Comparison of ENCODE assay signal across 17 cellular contexts in genomic region chr1:175182347-175182746, GRCh38.
"Had no signal": no experiment of that assay in that cellular context is flagged by ENCODE, and none has a peak within 500 bp of the region (broad histone marks: within the 10 kb centered on the region; RNA-seq: fewer than 3 reads in every experiment).

No MANE protein-coding gene starts in this region.

- H3K27ac Mint-ChIP-seq: activated CD4-positive, alpha-beta T cell treated with anti-CD3 and anti-CD28 coated beads for 36 hours; nephron progenitor cell; progenitor cell of endocrine pancreas; T-helper 1 cell treated with Interleukin-12 subunit alpha and Interleukin-12 subunit beta and Interleukin-4 antibody, amounts not matched to agents 30 μg/mL and 1 μg/mL, for 36 hours had no signal

- H3K27me3 Mint-ChIP-seq: activated CD4-positive, alpha-beta T cell treated with anti-CD3 and anti-CD28 coated beads for 36 hours had no signal

- ATAC-seq: activated CD4-positive, alpha-beta T cell treated with anti-CD3 and anti-CD28 coated beads for 36 hours; activated T-cell treated with anti-CD3 and anti-CD28 coated beads, Interleukin-2, amount 50 U/mL, for 72 hours; left ventricle myocardium superior; SK-N-SH treated with all-trans-retinoic acid at 6 μM for 48 hours; upper lobe of right lung had no signal

- H3K9me3 Mint-ChIP-seq: activated T-cell treated with anti-CD3 and anti-CD28 coated beads, Interleukin-2, amount 50 U/mL, for 72 hours; nephron progenitor cell; T-helper 1 cell treated with Interleukin-12 subunit alpha and Interleukin-12 subunit beta and Interleukin-4 antibody, amounts not matched to agents 30 μg/mL and 1 μg/mL, for 36 hours had no signal

- H3K4me3 Mint-ChIP-seq: activated CD4-positive, alpha-beta T cell treated with anti-CD3 and anti-CD28 coated beads for 36 hours; activated T-cell treated with anti-CD3 and anti-CD28 coated beads, Interleukin-2, amount 50 U/mL, for 72 hours; nephron progenitor cell; T-helper 1 cell treated with Interleukin-12 subunit alpha and Interleukin-12 subunit beta and Interleukin-4 antibody, amounts not matched to agents 30 μg/mL and 1 μg/mL, for 36 hours had no signal

- DNase-seq: activated CD4-positive, alpha-beta T cell treated with anti-CD3 and anti-CD28 coated beads for 36 hours; activated CD8-positive, alpha-beta memory T cell treated with anti-CD3 and anti-CD28 coated beads, Interleukin-2, amount 50 U/mL, for 48 hours; activated naive CD4-positive, alpha-beta T cell; activated T-cell treated with anti-CD3 and anti-CD28 coated beads, Interleukin-2, amount 50 U/mL, for 72 hours; dermis blood vessel endothelial cell; head of caudate nucleus; kidney glomerular epithelial cell; left ventricle myocardium superior; mesenchymal stem cell; nephron progenitor cell; occipital lobe; stomach; testis; upper lobe of right lung had no signal
